Comparison of ENCODE assay signal across 13 cellular contexts in genomic region chr7:138316421-138317043, GRCh38.
A peak's percentile ranks its signal among the peaks of the same experiment; 100 is the strongest.
DNase-seq lines count a peak whose midpoint lies in the region; ATAC-seq and TF ChIP-seq lines count a peak whose summit lies in the region.
"Had no signal": no experiment of that assay in that cellular context is flagged by ENCODE, and none has a peak within 500 bp of the region (broad histone marks: within the 10 kb centered on the region; RNA-seq: fewer than 3 reads in every experiment).

No MANE protein-coding gene starts in this region.

- H3K4me1 Mint-ChIP-seq in activated T-helper 2 cell treated with anti-CD3 and anti-CD28 coated beads, Interferon-gamma antibody, Interleukin-2, Interleukin-4, amounts not matched to agents 10 μg/mL and 5 μg/mL and 100 μg/mL, durations not matched to agents 14 hours and 24 hours and 36 hours (ENCODE audit: low read depth), result peaks cover 6% of the 10 kb centered on the region

- no peak overlapping the region for H3K4me3 Mint-ChIP-seq in activated T-helper 2 cell treated with anti-CD3 and anti-CD28 coated beads, Interferon-gamma antibody, Interleukin-2, Interleukin-4, amounts not matched to agents 10 μg/mL and 5 μg/mL and 100 μg/mL, durations not matched to agents 14 hours and 24 hours and 36 hours (ENCODE audit: low read depth)
- H3K4me3 Mint-ChIP-seq: neural crest cell; T-helper 2 cell treated with Interferon-gamma antibody and Interleukin-4, amounts not matched to agents 5 μg/mL and 100 μg/mL, for 36 hours had no signal

- H3K79me2 ChIP-seq in mesendoderm (ENCODE audit: control insufficient read depth, insufficient read depth, low read length), result no peaks in the 10 kb centered on the region

- no peaks in the 10 kb centered on the region for H3K36me3 ChIP-seq in kidney epithelial cell (ENCODE audit: control insufficient read depth, insufficient read depth, low read length)
- H3K36me3 ChIP-seq in mesendoderm (ENCODE audit: control insufficient read depth, insufficient read depth, low read length), result no peaks in the 10 kb centered on the region
- no peaks in the 10 kb centered on the region for H3K36me3 ChIP-seq in H7 (replicated peaks; ENCODE audit: control insufficient read depth, insufficient read depth, low read length)
- H3K36me3 ChIP-seq: BLaER1 had no signal

- H3K27me3 ChIP-seq in kidney epithelial cell (ENCODE audit: control insufficient read depth, insufficient read depth, low read length) (no peaks in the 10 kb centered on the region), mesendoderm (ENCODE audit: insufficient read depth, low read length, poor library complexity) (no peaks in the 10 kb centered on the region), H7 (ENCODE audit: control insufficient read depth, insufficient read depth, low read length) (no peaks in the 10 kb centered on the region)
- H3K27me3 ChIP-seq: BLaER1 had no signal

- ATAC-seq in GM18517 (IDR thresholded peaks at IDR 0.05; ENCODE audit: unreplicated experiment), result peak; percentile 98
- peak; percentile 99 for ATAC-seq in GM21529 (IDR thresholded peaks at IDR 0.05; ENCODE audit: unreplicated experiment)
- peak; percentile 99 for ATAC-seq in HG03196 (IDR thresholded peaks at IDR 0.05; ENCODE audit: unreplicated experiment)

- H4K5ac ChIP-seq in mesendoderm (ENCODE audit: low read length), result no peak overlapping the region

- no peak overlapping the region for H4K8ac ChIP-seq in mesendoderm (ENCODE audit: low read depth, low read length)

- no peak overlapping the region for H3K27ac ChIP-seq in mesendoderm (ENCODE audit: low read depth, low read length)
- H3K27ac ChIP-seq: BLaER1, epithelial cell of prostate had no signal

- no peak overlapping the region for H3K56ac ChIP-seq in mesendoderm (ENCODE audit: low read length)

- H3K4me3 ChIP-seq in kidney epithelial cell (ENCODE audit: low read depth, low read length), result no peak overlapping the region
- no peak overlapping the region for H3K4me3 ChIP-seq in mesendoderm (ENCODE audit: low read length)
- no peak overlapping the region for H3K4me3 ChIP-seq in H7 (ENCODE audit: insufficient read depth, low read depth, low read length)
- H3K4me3 ChIP-seq: BLaER1 had no signal

- no peaks in the 10 kb centered on the region for H3K4me1 ChIP-seq in mesendoderm (ENCODE audit: control insufficient read depth, low read depth, low read length)
- H3K4me1 ChIP-seq: BLaER1 had no signal

- H3K9ac ChIP-seq in mesendoderm (ENCODE audit: low read length), result no peak overlapping the region
- H3K9ac ChIP-seq: BLaER1 had no signal

- H3K23ac ChIP-seq in mesendoderm (ENCODE audit: low read length), result no peak overlapping the region

- no peak overlapping the region for H3K18ac ChIP-seq in mesendoderm (ENCODE audit: low read length)

- H2AK5ac ChIP-seq in mesendoderm (ENCODE audit: low read length), result no peak overlapping the region

- no peaks in the 10 kb centered on the region for H3K27me3 Mint-ChIP-seq in activated T-helper 2 cell treated with anti-CD3 and anti-CD28 coated beads, Interferon-gamma antibody, Interleukin-2, Interleukin-4, amounts not matched to agents 10 μg/mL and 5 μg/mL and 100 μg/mL, durations not matched to agents 14 hours and 24 hours and 36 hours (ENCODE audit: low read depth)

- WGBS in mesendoderm (ENCODE audit: extremely low coverage, insufficient coverage, low lambda C conversion rate), result no CpG with 5 or more reads among the region's 4 CpGs

- no peak overlapping the region for H3K27ac Mint-ChIP-seq in activated T-helper 2 cell treated with anti-CD3 and anti-CD28 coated beads, Interferon-gamma antibody, Interleukin-2, Interleukin-4, amounts not matched to agents 10 μg/mL and 5 μg/mL and 100 μg/mL, durations not matched to agents 14 hours and 24 hours and 36 hours
- H3K27ac Mint-ChIP-seq: T-helper 2 cell treated with Interferon-gamma antibody and Interleukin-4, amounts not matched to agents 5 μg/mL and 100 μg/mL, for 36 hours had no signal

- no peak overlapping the region for H2BK5ac ChIP-seq in mesendoderm (ENCODE audit: low read length)

- no peaks in the 10 kb centered on the region for H3K79me1 ChIP-seq in mesendoderm (ENCODE audit: low read length)

- no peak overlapping the region for H2BK120ac ChIP-seq in mesendoderm (ENCODE audit: low read depth, low read length)

- peaks cover 5% of the 10 kb centered on the region for H3K9me3 Mint-ChIP-seq in activated T-helper 2 cell treated with anti-CD3 and anti-CD28 coated beads, Interferon-gamma antibody, Interleukin-2, Interleukin-4, amounts not matched to agents 10 μg/mL and 5 μg/mL and 100 μg/mL, durations not matched to agents 14 hours and 24 hours and 36 hours

- TF ChIP-seq CTCF in kidney epithelial cell (IDR thresholded peaks at IDR 0.05; ENCODE audit: insufficient read depth, low read length, poor library complexity, severe bottlenecking), result no peak

- no peak overlapping the region for H2BK15ac ChIP-seq in mesendoderm (replicated peaks; ENCODE audit: low read depth)

- peak; percentile 90 for DNase-seq in kidney epithelial cell (ENCODE audit: low read depth)
- no peak for DNase-seq in mesendoderm
- DNase-seq in H7, result no peak
- DNase-seq in dedifferentiated amniotic fluid mesenchymal stem cell (ENCODE audit: extremely low spot score), result no peak
- no peak for DNase-seq in activated T-helper 2 cell treated with anti-CD3 and anti-CD28 coated beads, Interferon-gamma antibody, Interleukin-2, Interleukin-4, amounts not matched to agents 10 μg/mL and 5 μg/mL and 100 μg/mL, durations not matched to agents 14 hours and 24 hours and 36 hours (ENCODE audit: low spot score)
- DNase-seq: stimulated activated CD4-positive, alpha-beta T cell treated with anti-CD3 and anti-CD28 coated beads, Interleukin-2, amount 100 ng/mL, for 24 hours had no signal

- H3K36me3 Mint-ChIP-seq in activated T-helper 2 cell treated with anti-CD3 and anti-CD28 coated beads, Interferon-gamma antibody, Interleukin-2, Interleukin-4, amounts not matched to agents 10 μg/mL and 5 μg/mL and 100 μg/mL, durations not matched to agents 14 hours and 24 hours and 36 hours (ENCODE audit: low read depth), result no peaks in the 10 kb centered on the region

- no peak overlapping the region for H3K4me2 ChIP-seq in mesendoderm (ENCODE audit: low read length)
- H3K4me2 ChIP-seq: BLaER1 had no signal

- intact Hi-C loops in activated T-helper 2 cell treated with anti-CD3 and anti-CD28 coated beads, Interferon-gamma antibody, Interleukin-2, Interleukin-4, amounts not matched to agents 10 μg/mL and 5 μg/mL and 100 μg/mL, durations not matched to agents 14 hours and 24 hours and 36 hours (cut with micrococcal nuclease), result no loop called here

- no peak overlapping the region for H3K4ac ChIP-seq in mesendoderm (ENCODE audit: low read depth, low read length)
